ENCODE assay signal across 20 cellular contexts in the genomic region with DNA sequence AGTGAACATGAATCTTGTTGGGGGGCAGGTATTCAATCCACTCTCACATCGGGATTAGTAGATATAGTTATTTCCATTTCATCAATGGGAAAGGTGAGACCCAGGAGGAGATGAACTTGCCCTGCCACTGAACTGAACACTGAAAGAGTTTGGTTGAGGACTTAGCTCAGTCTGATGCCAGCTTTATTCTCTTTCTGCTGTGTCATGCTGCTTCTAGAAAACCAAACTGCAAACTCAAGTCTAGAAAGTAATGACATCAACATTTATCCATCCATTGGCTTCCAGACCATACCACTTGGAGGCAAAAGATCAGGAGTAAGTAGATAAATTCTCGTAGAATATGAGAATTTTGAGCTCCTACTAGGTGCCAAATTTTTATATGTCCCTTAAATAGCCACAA.
"Had no signal": no experiment of that assay in that cellular context is flagged by ENCODE, and none has a peak within 500 bp of the region (broad histone marks: within the 10 kb centered on the region; RNA-seq: fewer than 3 reads in every experiment).

No MANE protein-coding gene starts in this region.

- DNase-seq: cerebellar nuclear complex; effector CD4-positive, alpha-beta T cell; endodermal cell; gastrocnemius medialis; kidney; left cardiac atrium; mammary epithelial cell; naive thymus-derived CD4-positive, alpha-beta T cell; nephron progenitor cell; retina; right lobe of liver; spleen; stimulated activated CD4-positive, alpha-beta T cell treated with anti-CD3 and anti-CD28 coated beads, Interleukin-15, amount 100 ng/mL, for 24 hours; stimulated activated CD4-positive, alpha-beta T cell treated with anti-CD3 and anti-CD28 coated beads, Interleukin-1b, Interleukin-23, amount 100 ng/mL, for 48 hours; stimulated activated CD4-positive, alpha-beta T cell treated with anti-CD3 and anti-CD28 coated beads, Interleukin-4, amount 100 ng/mL, for 24 hours; trophoblast cell had no signal

- H2AFZ ChIP-seq: parathyroid adenoma had no signal

- H3K9ac ChIP-seq: parathyroid adenoma had no signal

- H3K36me3 ChIP-seq: colonic mucosa, gastrocnemius medialis, prostate gland, right lobe of liver, spleen, thoracic aorta had no signal

- H3K79me2 ChIP-seq: parathyroid adenoma had no signal

- H3K4me3 ChIP-seq: colonic mucosa, gastrocnemius medialis, prostate gland, right lobe of liver, spleen, thoracic aorta had no signal

- H3K4me1 ChIP-seq: gastrocnemius medialis, parathyroid adenoma, prostate gland, spleen had no signal

- H3K27me3 ChIP-seq: colonic mucosa, gastrocnemius medialis, right lobe of liver had no signal

- H3K9me3 ChIP-seq: colonic mucosa, gastrocnemius medialis, prostate gland, right lobe of liver, spleen, thoracic aorta had no signal

- FAIRE-seq: kidney had no signal

- H3K27ac ChIP-seq: gastrocnemius medialis, parathyroid adenoma, prostate gland, right lobe of liver, spleen, thoracic aorta had no signal
